26 cellular contexts compared by ENCODE assay signal in the genomic region with DNA sequence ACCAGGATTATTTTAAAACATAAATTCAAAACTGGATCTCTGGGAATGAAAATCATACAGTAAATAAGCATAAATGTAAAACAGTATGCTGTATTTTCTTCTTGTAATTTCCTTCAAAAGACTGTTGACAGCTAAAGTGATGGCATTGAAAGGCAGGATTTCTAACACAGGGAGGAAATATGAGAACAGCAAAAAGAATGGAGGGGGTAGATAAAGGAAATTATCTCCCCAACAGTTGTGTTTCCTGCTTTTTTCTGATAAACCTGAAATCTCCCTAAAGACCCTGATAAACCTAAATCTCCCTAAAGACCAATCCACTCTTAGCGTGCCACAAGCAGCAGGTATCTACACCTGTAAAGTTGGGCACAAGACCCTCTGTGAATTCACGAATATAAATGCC.
"Had no signal": no experiment of that assay in that cellular context is flagged by ENCODE, and none has a peak within 500 bp of the region (broad histone marks: within the 10 kb centered on the region; RNA-seq: fewer than 3 reads in every experiment).

No MANE protein-coding gene starts in this region.

- H3K9me3 ChIP-seq: pancreas, testis had no signal

- H3K27me3 ChIP-seq: heart left ventricle, pancreas, spleen, testis, tibial nerve, upper lobe of right lung, vagina had no signal

- H3K4me1 ChIP-seq: pancreas, psoas muscle, testis, tibial nerve, upper lobe of right lung, vagina had no signal

- H3K4me1 Mint-ChIP-seq: nephron had no signal

- H3K27ac Mint-ChIP-seq: dendritic cell treated with granulocyte-macrophage colony-stimulating factor and Interleukin-4, amounts not matched to agents 40 ng/mL and 50 ng/mL, for 4 days; effector memory CD8-positive, alpha-beta T cell; nephron; stimulated activated naive B cell treated with anti-CD40 and anti-IgM and Interleukin-4, amounts not matched to agents 10 μg/mL and 1 μg/mL and 100 μg/mL, for 72 hours; stimulated activated naive CD8-positive, alpha-beta T cell treated with anti-CD3 and anti-CD28 coated beads, Interleukin-15, amount 100 ng/mL, for 72 hours had no signal

- H3K4me3 ChIP-seq: heart left ventricle, lung, pancreas, psoas muscle, spleen, testis, tibial nerve, upper lobe of right lung, vagina had no signal

- H3K27ac ChIP-seq: heart left ventricle, pancreas, psoas muscle, testis, tibial nerve, upper lobe of right lung, vagina had no signal

- H3K4me3 Mint-ChIP-seq: dendritic cell treated with granulocyte-macrophage colony-stimulating factor and Interleukin-4, amounts not matched to agents 40 ng/mL and 50 ng/mL, for 4 days; effector memory CD8-positive, alpha-beta T cell; naive B cell; nephron; stimulated activated naive B cell treated with anti-CD40 and anti-IgM and Interleukin-4, amounts not matched to agents 10 μg/mL and 1 μg/mL and 100 μg/mL, for 72 hours; stimulated activated naive CD8-positive, alpha-beta T cell treated with anti-CD3 and anti-CD28 coated beads, Interleukin-15, amount 100 ng/mL, for 72 hours had no signal

- H3K27me3 Mint-ChIP-seq: dendritic cell treated with granulocyte-macrophage colony-stimulating factor and Interleukin-4, amounts not matched to agents 40 ng/mL and 50 ng/mL, for 4 days; effector memory CD8-positive, alpha-beta T cell; naive B cell; stimulated activated naive B cell treated with anti-CD40 and anti-IgM and Interleukin-4, amounts not matched to agents 10 μg/mL and 1 μg/mL and 100 μg/mL, for 72 hours; stimulated activated naive CD8-positive, alpha-beta T cell treated with anti-CD3 and anti-CD28 coated beads, Interleukin-15, amount 100 ng/mL, for 72 hours had no signal

- FAIRE-seq: pancreas had no signal

- DNase-seq: effector memory CD8-positive, alpha-beta T cell; foreskin melanocyte; heart left ventricle; hippocampal formation; left colon; left ventricle myocardium superior; mesenchymal stem cell; naive B cell; occipital lobe; pancreas; psoas muscle; retina; spleen; stimulated activated CD4-positive, alpha-beta T cell treated with anti-CD3 and anti-CD28 coated beads, Interleukin-15, amount 100 ng/mL, for 24 hours; stimulated activated CD4-positive, alpha-beta T cell treated with anti-CD3 and anti-CD28 coated beads, Interleukin-1b, Interleukin-23, amount 100 ng/mL, for 48 hours; stimulated activated CD4-positive, alpha-beta T cell treated with anti-CD3 and anti-CD28 coated beads, Interleukin-4, amount 100 ng/mL, for 24 hours; stimulated activated naive B cell treated with anti-CD40 and anti-IgM and Interleukin-4, amounts not matched to agents 10 μg/mL and 1 μg/mL and 100 μg/mL, for 72 hours; stimulated activated naive CD8-positive, alpha-beta T cell treated with anti-CD3 and anti-CD28 coated beads, Interleukin-15, amount 100 ng/mL, for 72 hours; testis; upper lobe of right lung had no signal

- ATAC-seq: effector memory CD8-positive, alpha-beta T cell; heart left ventricle; left colon; left ventricle myocardium superior; pancreas; psoas muscle; sciatic nerve; stimulated activated naive B cell treated with anti-CD40 and anti-IgM and Interleukin-4, amounts not matched to agents 10 μg/mL and 1 μg/mL and 100 μg/mL, for 72 hours; stimulated activated naive CD8-positive, alpha-beta T cell treated with anti-CD3 and anti-CD28 coated beads, Interleukin-15, amount 100 ng/mL, for 72 hours; upper lobe of right lung had no signal

- H3K36me3 ChIP-seq: pancreas had no signal
